8 cellular contexts compared by ENCODE assay signal in genomic region chr3:12810013-12810780, GRCh38. TPM values are rescaled to one million over a fixed set of nuclear protein-coding genes. Genes with fewer than 3 reads are reported as not detected.
DNase-seq lines count a peak whose midpoint lies in the region; ATAC-seq and TF ChIP-seq lines count a peak whose summit lies in the region.

No MANE protein-coding gene starts in this region.

- POLR2A ChIA-PET in PC-9 (lab: Charles Lee; ENCODE audit: unreplicated experiment) = interaction anchor here (0.6 to 1.2 kb wide), 5 partner anchors 31 to 198 kb away, joined by 3 to 24 read pairs (median 4); partner anchors contain the start of gene TMEM40
- POLR2A ChIA-PET in naive thymus-derived CD8-positive, alpha-beta T cell (lab: Charles Lee) = interaction anchor here (0.7 to 3.0 kb wide), 9 partner anchors 9 to 148 kb away, joined by 3 to 34 read pairs (median 7); partner anchors contain the start of genes CAND2, RAF1 and RPL32

- no peaks in the 10 kb centered on the region for H3K9me2 ChIP-seq in PC-9 (ENCODE audit: insufficient read depth)

- peak; percentile 90 to 93 (median 92) for DNase-seq in CD4-positive, CD25-positive, alpha-beta regulatory T cell
- peak; percentile 73 to 96 for DNase-seq in PC-9
- DNase-seq in activated T-helper 1 cell treated with anti-CD3 and anti-CD28 coated beads, Interleukin-12 subunit alpha, Interleukin-12 subunit beta, Interleukin-2, Interleukin-4 antibody, amounts not matched to agents 30 ng/mL and 10 ng/mL and 1 ng/mL, durations not matched to agents 14 hours and 24 hours and 36 hours (ENCODE audit: low spot score) = peak; percentile 86
- peak; percentile 84 for DNase-seq in fibroblast of mammary gland (ENCODE audit: low read depth)
- DNase-seq in naive thymus-derived CD8-positive, alpha-beta T cell = peak; percentile 92 to 99 (median 98)

- H3K9me3 Mint-ChIP-seq in CD4-positive, CD25-positive, alpha-beta regulatory T cell = peaks cover 0 to 1% (median 0%) of the 10 kb centered on the region in 7 donors
- no peaks in the 10 kb centered on the region for H3K9me3 Mint-ChIP-seq in activated T-helper 1 cell treated with anti-CD3 and anti-CD28 coated beads, Interleukin-12 subunit alpha, Interleukin-12 subunit beta, Interleukin-2, Interleukin-4 antibody, amounts not matched to agents 30 ng/mL and 10 ng/mL and 1 ng/mL, durations not matched to agents 14 hours and 24 hours and 36 hours
- H3K9me3 Mint-ChIP-seq in naive thymus-derived CD8-positive, alpha-beta T cell = no peaks in the 10 kb centered on the region
- no peaks in the 10 kb centered on the region for H3K9me3 Mint-ChIP-seq in stimulated activated memory B cell treated with anti-CD40 and anti-IgM and Interleukin-4, amounts not matched to agents 10 μg/mL and 1 μg/mL and 100 μg/mL, for 72 hours

- no peaks in the 10 kb centered on the region for H3K27me3 ChIP-seq in CD4-positive, CD25-positive, alpha-beta regulatory T cell (ENCODE audit: control insufficient read depth, insufficient read depth, low read length)
- no peaks in the 10 kb centered on the region for H3K27me3 ChIP-seq in PC-9 (ENCODE audit: insufficient read depth, low read depth)

- no peaks in the 10 kb centered on the region for H4K20me1 ChIP-seq in PC-9 (ENCODE audit: insufficient read depth)

- H3K9me3 ChIP-seq in CD4-positive, CD25-positive, alpha-beta regulatory T cell (ENCODE audit: control insufficient read depth in 2 of 2, low read length in 2 of 2) = no peaks in the 10 kb centered on the region
- no peaks in the 10 kb centered on the region for H3K9me3 ChIP-seq in PC-9 (ENCODE audit: insufficient read depth, low read depth)

- intact Hi-C loops in PC-9 (cut with micrococcal nuclease; ENCODE audit: unreplicated experiment) = loop anchor here (5.0 kb wide), 1 partner anchor 58 kb away; no protein-coding TSS in a partner anchor
- intact Hi-C loops in activated T-helper 1 cell treated with anti-CD3 and anti-CD28 coated beads, Interleukin-12 subunit alpha, Interleukin-12 subunit beta, Interleukin-2, Interleukin-4 antibody, amounts not matched to agents 30 ng/mL and 10 ng/mL and 1 ng/mL, durations not matched to agents 14 hours and 24 hours and 36 hours (cut with micrococcal nuclease) = loop anchor here (1.0 to 10.0 kb wide), 7 partner anchors 17 to 1085 kb away; partner anchors contain the start of gene RPL32

- H3K4me3 Mint-ChIP-seq in CD4-positive, CD25-positive, alpha-beta regulatory T cell = peak overlapping the region; percentile 16 to 91 (median 77)
- peak overlapping the region; percentile 26 for H3K4me3 Mint-ChIP-seq in activated T-helper 1 cell treated with anti-CD3 and anti-CD28 coated beads, Interleukin-12 subunit alpha, Interleukin-12 subunit beta, Interleukin-2, Interleukin-4 antibody, amounts not matched to agents 30 ng/mL and 10 ng/mL and 1 ng/mL, durations not matched to agents 14 hours and 24 hours and 36 hours
- H3K4me3 Mint-ChIP-seq in naive thymus-derived CD8-positive, alpha-beta T cell = peak overlapping the region; percentile 65 to 84 (median 68)
- H3K4me3 Mint-ChIP-seq in stimulated activated memory B cell treated with anti-CD40 and anti-IgM and Interleukin-4, amounts not matched to agents 10 μg/mL and 1 μg/mL and 100 μg/mL, for 72 hours = peak overlapping the region; percentile 70

- peak overlapping the region; percentile 45 for H3K4me3 ChIP-seq in CD4-positive, CD25-positive, alpha-beta regulatory T cell (ENCODE audit: low read depth, low read length)
- H3K4me3 ChIP-seq in PC-9 = peak overlapping the region; percentile 64
- H3K4me3 ChIP-seq in fibroblast of mammary gland (ENCODE audit: control insufficient read depth, low read depth, low read length) = peak overlapping the region; percentile 47

- peak overlapping the region; percentile 20 for H3K27ac ChIP-seq in CD4-positive, CD25-positive, alpha-beta regulatory T cell (ENCODE audit: insufficient read depth, low read length, poor library complexity, severe bottlenecking)
- H3K27ac ChIP-seq in PC-9 = no peak overlapping the region

- H3K4me2 ChIP-seq in PC-9 = peak overlapping the region; percentile 99

- peaks cover 0 to 18% (median 8%) of the 10 kb centered on the region in 4 donors for H3K4me1 Mint-ChIP-seq in CD4-positive, CD25-positive, alpha-beta regulatory T cell
- peaks cover 5% of the 10 kb centered on the region for H3K4me1 Mint-ChIP-seq in activated T-helper 1 cell treated with anti-CD3 and anti-CD28 coated beads, Interleukin-12 subunit alpha, Interleukin-12 subunit beta, Interleukin-2, Interleukin-4 antibody, amounts not matched to agents 30 ng/mL and 10 ng/mL and 1 ng/mL, durations not matched to agents 14 hours and 24 hours and 36 hours (ENCODE audit: low read depth)
- H3K4me1 Mint-ChIP-seq in naive thymus-derived CD8-positive, alpha-beta T cell = peaks cover 4 to 22% (median 10%) of the 10 kb centered on the region in 4 donors
- H3K4me1 Mint-ChIP-seq in stimulated activated memory B cell treated with anti-CD40 and anti-IgM and Interleukin-4, amounts not matched to agents 10 μg/mL and 1 μg/mL and 100 μg/mL, for 72 hours = peaks cover 4% of the 10 kb centered on the region

- peak overlapping the region in 2 of 3 donors; percentile 62 to 88 for H3K27ac Mint-ChIP-seq in CD4-positive, CD25-positive, alpha-beta regulatory T cell
- H3K27ac Mint-ChIP-seq in activated T-helper 1 cell treated with anti-CD3 and anti-CD28 coated beads, Interleukin-12 subunit alpha, Interleukin-12 subunit beta, Interleukin-2, Interleukin-4 antibody, amounts not matched to agents 30 ng/mL and 10 ng/mL and 1 ng/mL, durations not matched to agents 14 hours and 24 hours and 36 hours = no peak overlapping the region
- H3K27ac Mint-ChIP-seq in naive thymus-derived CD8-positive, alpha-beta T cell = peak overlapping the region in 9 of 10 donors; percentile 25 to 92 (median 90)
- H3K27ac Mint-ChIP-seq in stimulated activated memory B cell treated with anti-CD40 and anti-IgM and Interleukin-4, amounts not matched to agents 10 μg/mL and 1 μg/mL and 100 μg/mL, for 72 hours = peak overlapping the region; percentile 20

- peak overlapping the region; percentile 87 for H2AFZ ChIP-seq in PC-9

- peak; percentile 96 to 98 for ATAC-seq in CD4-positive, CD25-positive, alpha-beta regulatory T cell (ENCODE audit: low read depth in 2 of 2)
- ATAC-seq in GM19452 (IDR thresholded peaks at IDR 0.05; ENCODE audit: unreplicated experiment) (peak; percentile 99), HG03571 (IDR thresholded peaks at IDR 0.05; ENCODE audit: unreplicated experiment) (peak; percentile 99)
- peak; percentile 96 to 97 for ATAC-seq in naive thymus-derived CD8-positive, alpha-beta T cell
- ATAC-seq in stimulated activated memory B cell treated with anti-CD40 and anti-IgM and Interleukin-4, amounts not matched to agents 10 μg/mL and 1 μg/mL and 100 μg/mL, for 72 hours = peak; percentile 99

- BruUV-seq in PC-9 (replicated peaks; lab: Mats Ljungman, UMichigan) = no TSS peak

- H3K79me2 ChIP-seq in PC-9 (ENCODE audit: low read depth) = no peaks in the 10 kb centered on the region

- CTCF ChIA-PET in PC-9 (lab: Charles Lee) = interaction anchor here (0.5 to 1.3 kb wide), 5 partner anchors 13 to 146 kb away, joined by 3 to 5 read pairs (median 4); partner anchors contain the start of gene RAF1

- TF ChIP-seq CTCF in PC-9 (conservative IDR thresholded peaks at IDR 0.05) = peak; percentile 94
- TF ChIP-seq CTCF in fibroblast of mammary gland (conservative IDR thresholded peaks at IDR 0.05; ENCODE audit: control insufficient read depth, insufficient read depth, low read depth, low read length) = peak; percentile 43

- H3K36me3 Mint-ChIP-seq in CD4-positive, CD25-positive, alpha-beta regulatory T cell = no peaks in the 10 kb centered on the region
- H3K36me3 Mint-ChIP-seq in activated T-helper 1 cell treated with anti-CD3 and anti-CD28 coated beads, Interleukin-12 subunit alpha, Interleukin-12 subunit beta, Interleukin-2, Interleukin-4 antibody, amounts not matched to agents 30 ng/mL and 10 ng/mL and 1 ng/mL, durations not matched to agents 14 hours and 24 hours and 36 hours (ENCODE audit: low read depth) = no peaks in the 10 kb centered on the region
- no peaks in the 10 kb centered on the region for H3K36me3 Mint-ChIP-seq in naive thymus-derived CD8-positive, alpha-beta T cell
- H3K36me3 Mint-ChIP-seq in stimulated activated memory B cell treated with anti-CD40 and anti-IgM and Interleukin-4, amounts not matched to agents 10 μg/mL and 1 μg/mL and 100 μg/mL, for 72 hours = no peaks in the 10 kb centered on the region

- H3K27me3 Mint-ChIP-seq in CD4-positive, CD25-positive, alpha-beta regulatory T cell = peaks cover 7% of the 10 kb centered on the region
- H3K27me3 Mint-ChIP-seq in activated T-helper 1 cell treated with anti-CD3 and anti-CD28 coated beads, Interleukin-12 subunit alpha, Interleukin-12 subunit beta, Interleukin-2, Interleukin-4 antibody, amounts not matched to agents 30 ng/mL and 10 ng/mL and 1 ng/mL, durations not matched to agents 14 hours and 24 hours and 36 hours (ENCODE audit: insufficient read depth) = peaks cover 6% of the 10 kb centered on the region
- no peaks in the 10 kb centered on the region for H3K27me3 Mint-ChIP-seq in naive thymus-derived CD8-positive, alpha-beta T cell
- no peaks in the 10 kb centered on the region for H3K27me3 Mint-ChIP-seq in stimulated activated memory B cell treated with anti-CD40 and anti-IgM and Interleukin-4, amounts not matched to agents 10 μg/mL and 1 μg/mL and 100 μg/mL, for 72 hours

- no peaks in the 10 kb centered on the region for H3K36me3 ChIP-seq in CD4-positive, CD25-positive, alpha-beta regulatory T cell (ENCODE audit: control insufficient read depth, insufficient read depth, low read length)
- no peaks in the 10 kb centered on the region for H3K36me3 ChIP-seq in PC-9 (ENCODE audit: low read depth)

- peaks cover 9% of the 10 kb centered on the region for H3K4me1 ChIP-seq in CD4-positive, CD25-positive, alpha-beta regulatory T cell (ENCODE audit: control insufficient read depth, insufficient read depth, low read length, poor library complexity, severe bottlenecking)
- H3K4me1 ChIP-seq in PC-9 (replicated peaks; ENCODE audit: insufficient read depth) = no peaks in the 10 kb centered on the region

- H3F3A ChIP-seq in PC-9 (ENCODE audit: insufficient read depth, low read depth) = peaks cover 15% of the 10 kb centered on the region

RNA-seq across cellular contexts. Expression of gene CAND2, which starts 13.7 kb away (rescaled TPM):
- total RNA-seq in CD4-positive, CD25-positive, alpha-beta regulatory T cell = 0.72 TPM
- under 1 TPM; 0.63 to 0.98 (median 0.83) TPM for polyA plus RNA-seq in CD4-positive, CD25-positive, alpha-beta regulatory T cell
- 0.30 and 0.37 TPM in 2 replicates for total RNA-seq in PC-9 (2021)
- 0.29 TPM in 2 replicates for total RNA-seq in activated T-helper 1 cell treated with anti-CD3 and anti-CD28 coated beads, Interleukin-12 subunit alpha, Interleukin-12 subunit beta, Interleukin-2, Interleukin-4 antibody, amounts not matched to agents 30 ng/mL and 10 ng/mL and 1 ng/mL, durations not matched to agents 14 hours and 24 hours and 36 hours
- total RNA-seq in naive thymus-derived CD8-positive, alpha-beta T cell = 1 to 10 TPM; 4.1 to 4.3 TPM
- 1 to 10 TPM; 1.8 to 3.6 (median 2.6) TPM for polyA plus RNA-seq in naive thymus-derived CD8-positive, alpha-beta T cell

RNA-seq across cellular contexts. Expression of gene RPL32, which starts 31.2 kb away (rescaled TPM):
- 2,250 TPM for total RNA-seq in CD4-positive, CD25-positive, alpha-beta regulatory T cell
- 1,000 to 10,000 TPM; 2,316 to 3,950 (median 3,295) TPM for polyA plus RNA-seq in CD4-positive, CD25-positive, alpha-beta regulatory T cell
- total RNA-seq in PC-9 (2021) = 1,195 and 1,662 TPM in 2 replicates
- 1,952 and 1,970 TPM in 2 replicates for total RNA-seq in activated T-helper 1 cell treated with anti-CD3 and anti-CD28 coated beads, Interleukin-12 subunit alpha, Interleukin-12 subunit beta, Interleukin-2, Interleukin-4 antibody, amounts not matched to agents 30 ng/mL and 10 ng/mL and 1 ng/mL, durations not matched to agents 14 hours and 24 hours and 36 hours
- total RNA-seq in naive thymus-derived CD8-positive, alpha-beta T cell = 1,000 to 10,000 TPM; 4,123 to 4,303 TPM
- polyA plus RNA-seq in naive thymus-derived CD8-positive, alpha-beta T cell = 1,000 to 10,000 TPM; 4,376 to 5,220 (median 4,420) TPM

RNA-seq across cellular contexts. Expression of gene TMEM40, which starts 51.1 kb away (rescaled TPM):
- total RNA-seq in CD4-positive, CD25-positive, alpha-beta regulatory T cell = 4.4 TPM
- not detected for polyA plus RNA-seq in CD4-positive, CD25-positive, alpha-beta regulatory T cell
- 30.5 and 33.9 TPM in 2 replicates for total RNA-seq in PC-9 (2021)
- total RNA-seq in activated T-helper 1 cell treated with anti-CD3 and anti-CD28 coated beads, Interleukin-12 subunit alpha, Interleukin-12 subunit beta, Interleukin-2, Interleukin-4 antibody, amounts not matched to agents 30 ng/mL and 10 ng/mL and 1 ng/mL, durations not matched to agents 14 hours and 24 hours and 36 hours = not detected in 2 replicates
- total RNA-seq in naive thymus-derived CD8-positive, alpha-beta T cell = not detected
- not detected for polyA plus RNA-seq in naive thymus-derived CD8-positive, alpha-beta T cell

Comparison
In these comparisons a context has a peak if more than half of its experiments do, and no peak if none do; other contexts are left out.
1. H3K4me3 Mint-ChIP-seq: peak in every context shown above with its lines; median percentile 77 in CD4-positive, CD25-positive, alpha-beta regulatory T cell; 70 in stimulated activated memory B cell treated with anti-CD40 and anti-IgM and Interleukin-4, amounts not matched to agents 10 μg/mL and 1 μg/mL and 100 μg/mL, for 72 hours; 68 in naive thymus-derived CD8-positive, alpha-beta T cell; 26 in activated T-helper 1 cell treated with anti-CD3 and anti-CD28 coated beads, Interleukin-12 subunit alpha, Interleukin-12 subunit beta, Interleukin-2, Interleukin-4 antibody, amounts not matched to agents 30 ng/mL and 10 ng/mL and 1 ng/mL, durations not matched to agents 14 hours and 24 hours and 36 hours.